17 cellular contexts compared by ENCODE assay signal in genomic region chr7:55575098-55575497, GRCh38.
"Had no signal": no experiment of that assay in that cellular context is flagged by ENCODE, and none has a peak within 500 bp of the region (broad histone marks: within the 10 kb centered on the region; RNA-seq: fewer than 3 reads in every experiment).

No MANE protein-coding gene starts in this region.

- H3K36me3 ChIP-seq: esophagus squamous epithelium, neutrophil, stomach had no signal

- H3K9me3 ChIP-seq: esophagus squamous epithelium, neutrophil, stomach had no signal

- H3K4me3 ChIP-seq: esophagus squamous epithelium, smooth muscle cell, stomach had no signal

- H3K27me3 ChIP-seq: esophagus squamous epithelium, stomach had no signal

- DNase-seq: activated B cell treated with CpG ODN at 0.5 μM for 24 hours; activated CD4-positive, alpha-beta T cell treated with anti-CD3 and anti-CD28 coated beads for 4 hours; activated naive CD4-positive, alpha-beta T cell treated with Interleukin-2 at 50 U/mL for 16 hours; aorta; cortex of kidney; effector CD8-positive, alpha-beta T cell; esophagus squamous epithelium; mesendoderm; naive thymus-derived CD8-positive, alpha-beta T cell; stimulated activated CD4-positive, alpha-beta T cell treated with anti-CD3 and anti-CD28 coated beads, Interleukin-4, amount 100 ng/mL, for 1 hour; stomach; T-helper 9 cell had no signal

- H3K9me3 Mint-ChIP-seq: activated B cell treated with CpG ODN at 0.5 μM for 24 hours; naive thymus-derived CD8-positive, alpha-beta T cell; stimulated activated effector memory CD8-positive, alpha-beta T cell treated with anti-CD3 and anti-CD28 coated beads, Interleukin-12 subunit alpha, Interleukin-12 subunit beta, amount 100 ng/mL, for 72 hours; type B pancreatic cell had no signal

- H3K27me3 Mint-ChIP-seq: activated B cell treated with CpG ODN at 0.5 μM for 24 hours; naive thymus-derived CD8-positive, alpha-beta T cell had no signal

- H3K27ac ChIP-seq: neutrophil had no signal

- H3K36me3 Mint-ChIP-seq: naive thymus-derived CD8-positive, alpha-beta T cell; type B pancreatic cell had no signal

- ATAC-seq: naive thymus-derived CD8-positive, alpha-beta T cell; sciatic nerve had no signal

- H3K4me3 Mint-ChIP-seq: activated B cell treated with CpG ODN at 0.5 μM for 24 hours had no signal
